In genomic region chr17:37609170-37610040, GRCh38 we compare ENCODE assay signal across 1 cellular context.
A peak's percentile ranks its signal among the peaks of the same experiment; 100 is the strongest.
TF ChIP-seq lines count a peak whose summit lies in the region.

Gene SYNRG, minus strand, starts transcription at chr17:37609418. Its CDS starts 63 bp downstream, at chr17:37609355.

TF ChIP-seq in SK-N-SH, 30 proteins besides CTCF, POLR2A, EP300 and RAD21 (continued from another document):
- TF ChIP-seq ZBTB33 (IDR thresholded peaks at IDR 0.05; ENCODE audit: borderline replicate concordance, low read depth) = peak; percentile 62
- peak; percentile 78 for TF ChIP-seq POLR2AphosphoS5 (IDR thresholded peaks at IDR 0.05; ENCODE audit: low read depth, low read length)
- TF ChIP-seq PBX3 (IDR thresholded peaks at IDR 0.05) = peak; percentile 80
- TF ChIP-seq MEF2A (IDR thresholded peaks at IDR 0.05; ENCODE audit: borderline replicate concordance, low read depth) = no peak
- peak; percentile 86; the same call in 1 of the 2 replicates for TF ChIP-seq SIN3A (IDR thresholded peaks at IDR 0.05; ENCODE audit: borderline replicate concordance, low read depth, low read length)
- peak; percentile 84 for TF ChIP-seq GATA2 (CRISPR knock-in tag; IDR thresholded peaks at IDR 0.05)
- TF ChIP-seq RFX5 (IDR thresholded peaks at IDR 0.05; ENCODE audit: low read length) = no peak
- 0 out of 2 replicates have a peak, but pooled peaks have one; percentile 46 for TF ChIP-seq REST (IDR thresholded peaks at IDR 0.05; ENCODE audit: low read depth, low read length)
- no peak for TF ChIP-seq TEAD4 (IDR thresholded peaks at IDR 0.05; ENCODE audit: borderline replicate concordance, insufficient read depth)
- peak; percentile 80 for TF ChIP-seq GABPA (IDR thresholded peaks at IDR 0.05; ENCODE audit: low read depth)
- peak; percentile 91 for TF ChIP-seq TAF1 (IDR thresholded peaks at IDR 0.05; ENCODE audit: borderline replicate concordance, low read depth, low read length)
- TF ChIP-seq FOXJ3 (CRISPR knock-in tag; IDR thresholded peaks at IDR 0.05) = no peak
- TF ChIP-seq CHD2 (IDR thresholded peaks at IDR 0.05; ENCODE audit: low read length, partially characterized antibody) = peak; percentile 75
- TF ChIP-seq JUND (IDR thresholded peaks at IDR 0.05) = no peak; the same call in 1 of the 2 replicates
- TF ChIP-seq FOXM1 (IDR thresholded peaks at IDR 0.05; ENCODE audit: low read depth) = peak; percentile 70; the same call in 1 of the 2 replicates
- TF ChIP-seq FOSL2 (IDR thresholded peaks at IDR 0.05; ENCODE audit: borderline replicate concordance, low read depth) = peak; percentile 77
- TF ChIP-seq RCOR1 (IDR thresholded peaks at IDR 0.05; ENCODE audit: low read length) = peak; percentile 28; the same call in 1 of the 2 replicates
